Comparison of ENCODE assay signal across 1 cellular context in the genomic region with DNA sequence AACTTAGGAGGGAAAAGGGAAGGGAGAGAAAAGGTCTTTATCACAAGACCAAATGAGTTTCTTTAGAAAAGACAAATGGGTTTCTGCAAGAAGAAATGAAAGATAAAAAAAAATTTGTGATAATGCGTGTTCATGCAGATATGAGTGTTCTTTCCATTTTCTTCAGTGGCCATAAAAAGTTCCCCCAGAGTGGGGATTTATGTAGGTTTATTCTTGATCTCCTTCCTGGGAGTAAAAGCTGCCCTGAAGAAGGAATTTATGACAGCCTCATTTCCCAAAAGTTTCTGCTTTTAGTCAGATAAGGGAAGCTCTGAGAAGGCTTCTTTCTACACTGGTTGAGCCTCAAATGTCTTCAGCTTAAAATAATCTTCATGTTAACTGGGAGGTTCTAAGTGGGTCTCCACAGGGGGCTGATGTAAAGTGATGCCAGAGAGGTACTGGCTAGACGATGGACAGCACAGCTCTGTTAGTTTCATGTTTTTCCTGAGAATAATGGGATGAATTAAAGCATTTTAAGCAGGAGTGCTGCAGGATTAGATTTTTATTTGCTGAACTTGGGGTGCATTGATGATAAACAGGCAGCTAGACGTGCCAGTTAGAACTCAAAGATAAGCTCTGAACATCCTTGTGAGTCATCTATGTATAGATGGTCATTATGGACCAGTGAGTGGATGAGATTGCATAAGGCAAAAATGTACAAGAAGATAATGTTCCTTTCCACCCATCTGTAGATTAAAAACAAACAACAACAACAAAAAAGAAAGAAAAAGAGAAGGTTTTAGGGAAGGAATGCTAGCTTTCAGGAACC.
TF ChIP-seq lines count a peak whose summit lies in the region.

No MANE protein-coding gene starts in this region.

TF ChIP-seq in K562, 482 proteins besides CTCF, POLR2A, EP300 and RAD21 (continued from another document):
- TF ChIP-seq, protein P1, sequence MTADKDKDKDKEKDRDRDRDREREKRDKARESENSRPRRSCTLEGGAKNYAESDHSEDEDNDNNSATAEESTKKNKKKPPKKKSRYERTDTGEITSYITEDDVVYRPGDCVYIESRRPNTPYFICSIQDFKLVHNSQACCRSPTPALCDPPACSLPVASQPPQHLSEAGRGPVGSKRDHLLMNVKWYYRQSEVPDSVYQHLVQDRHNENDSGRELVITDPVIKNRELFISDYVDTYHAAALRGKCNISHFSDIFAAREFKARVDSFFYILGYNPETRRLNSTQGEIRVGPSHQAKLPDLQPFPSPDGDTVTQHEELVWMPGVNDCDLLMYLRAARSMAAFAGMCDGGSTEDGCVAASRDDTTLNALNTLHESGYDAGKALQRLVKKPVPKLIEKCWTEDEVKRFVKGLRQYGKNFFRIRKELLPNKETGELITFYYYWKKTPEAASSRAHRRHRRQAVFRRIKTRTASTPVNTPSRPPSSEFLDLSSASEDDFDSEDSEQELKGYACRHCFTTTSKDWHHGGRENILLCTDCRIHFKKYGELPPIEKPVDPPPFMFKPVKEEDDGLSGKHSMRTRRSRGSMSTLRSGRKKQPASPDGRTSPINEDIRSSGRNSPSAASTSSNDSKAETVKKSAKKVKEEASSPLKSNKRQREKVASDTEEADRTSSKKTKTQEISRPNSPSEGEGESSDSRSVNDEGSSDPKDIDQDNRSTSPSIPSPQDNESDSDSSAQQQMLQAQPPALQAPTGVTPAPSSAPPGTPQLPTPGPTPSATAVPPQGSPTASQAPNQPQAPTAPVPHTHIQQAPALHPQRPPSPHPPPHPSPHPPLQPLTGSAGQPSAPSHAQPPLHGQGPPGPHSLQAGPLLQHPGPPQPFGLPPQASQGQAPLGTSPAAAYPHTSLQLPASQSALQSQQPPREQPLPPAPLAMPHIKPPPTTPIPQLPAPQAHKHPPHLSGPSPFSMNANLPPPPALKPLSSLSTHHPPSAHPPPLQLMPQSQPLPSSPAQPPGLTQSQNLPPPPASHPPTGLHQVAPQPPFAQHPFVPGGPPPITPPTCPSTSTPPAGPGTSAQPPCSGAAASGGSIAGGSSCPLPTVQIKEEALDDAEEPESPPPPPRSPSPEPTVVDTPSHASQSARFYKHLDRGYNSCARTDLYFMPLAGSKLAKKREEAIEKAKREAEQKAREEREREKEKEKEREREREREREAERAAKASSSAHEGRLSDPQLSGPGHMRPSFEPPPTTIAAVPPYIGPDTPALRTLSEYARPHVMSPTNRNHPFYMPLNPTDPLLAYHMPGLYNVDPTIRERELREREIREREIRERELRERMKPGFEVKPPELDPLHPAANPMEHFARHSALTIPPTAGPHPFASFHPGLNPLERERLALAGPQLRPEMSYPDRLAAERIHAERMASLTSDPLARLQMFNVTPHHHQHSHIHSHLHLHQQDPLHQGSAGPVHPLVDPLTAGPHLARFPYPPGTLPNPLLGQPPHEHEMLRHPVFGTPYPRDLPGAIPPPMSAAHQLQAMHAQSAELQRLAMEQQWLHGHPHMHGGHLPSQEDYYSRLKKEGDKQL (CRISPR knock-in tag; IDR thresholded peaks at IDR 0.05; ENCODE audit: borderline replicate concordance), result no peak
- no peak for TF ChIP-seq SAFB (IDR thresholded peaks at IDR 0.05; ENCODE audit: borderline replicate concordance, low read depth, low read length)
- no peak for TF ChIP-seq ZNF253 (CRISPR knock-in tag; conservative IDR thresholded peaks at IDR 0.05)
- TF ChIP-seq MED1 (CRISPR knock-in tag; IDR thresholded peaks at IDR 0.05; ENCODE audit: borderline replicate concordance), result no peak
- TF ChIP-seq SMAD4 (CRISPR knock-in tag; conservative IDR thresholded peaks at IDR 0.05), result no peak
- no peak for TF ChIP-seq HNRNPH1 (optimal IDR thresholded peaks at IDR 0.05; ENCODE audit: low read depth, low read length)
- TF ChIP-seq, protein P2, sequence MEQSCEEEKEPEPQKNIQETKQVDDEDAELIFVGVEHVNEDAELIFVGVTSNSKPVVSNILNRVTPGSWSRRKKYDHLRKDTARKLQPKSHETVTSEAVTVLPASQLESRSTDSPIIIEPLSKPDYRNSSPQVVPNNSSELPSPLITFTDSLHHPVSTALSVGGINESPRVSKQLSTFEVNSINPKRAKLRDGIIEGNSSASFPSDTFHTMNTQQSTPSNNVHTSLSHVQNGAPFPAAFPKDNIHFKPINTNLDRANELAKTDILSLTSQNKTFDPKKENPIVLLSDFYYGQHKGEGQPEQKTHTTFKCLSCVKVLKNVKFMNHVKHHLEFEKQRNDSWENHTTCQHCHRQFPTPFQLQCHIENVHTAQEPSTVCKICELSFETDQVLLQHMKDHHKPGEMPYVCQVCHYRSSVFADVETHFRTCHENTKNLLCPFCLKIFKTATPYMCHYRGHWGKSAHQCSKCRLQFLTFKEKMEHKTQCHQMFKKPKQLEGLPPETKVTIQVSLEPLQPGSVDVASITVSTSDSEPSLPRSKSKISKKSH (CRISPR knock-in tag; IDR thresholded peaks at IDR 0.05), result no peak
- TF ChIP-seq JUND (IDR thresholded peaks at IDR 0.05; ENCODE audit: borderline replicate concordance, low read depth, low read length), result peak; percentile 85
- peak; percentile 70; the same call in 2 of the 3 replicates for TF ChIP-seq JUND (tag; IDR thresholded peaks at IDR 0.05; ENCODE audit: borderline replicate concordance, low read depth, low read length)
- no peak for TF ChIP-seq SIN3A (IDR thresholded peaks at IDR 0.05; ENCODE audit: borderline replicate concordance in 2 of 2, control insufficient read depth in 1 of 2, low read depth in 2 of 2, low read length in 2 of 2)
- peak; percentile 46 for TF ChIP-seq TAL1 (IDR thresholded peaks at IDR 0.05)
- TF ChIP-seq, protein P3, sequence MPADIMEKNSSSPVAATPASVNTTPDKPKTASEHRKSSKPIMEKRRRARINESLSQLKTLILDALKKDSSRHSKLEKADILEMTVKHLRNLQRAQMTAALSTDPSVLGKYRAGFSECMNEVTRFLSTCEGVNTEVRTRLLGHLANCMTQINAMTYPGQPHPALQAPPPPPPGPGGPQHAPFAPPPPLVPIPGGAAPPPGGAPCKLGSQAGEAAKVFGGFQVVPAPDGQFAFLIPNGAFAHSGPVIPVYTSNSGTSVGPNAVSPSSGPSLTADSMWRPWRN (IDR thresholded peaks at IDR 0.05; ENCODE audit: low read depth), result no peak
- peak; percentile 73; the same call in 1 of the 2 replicates for TF ChIP-seq SMARCA4 (IDR thresholded peaks at IDR 0.05)
- TF ChIP-seq MTF1 (CRISPR knock-in tag; IDR thresholded peaks at IDR 0.05; ENCODE audit: borderline replicate concordance), result no peak
- TF ChIP-seq ZKSCAN8 (CRISPR knock-in tag; IDR thresholded peaks at IDR 0.05), result no peak
- no peak for TF ChIP-seq ZNF134 (CRISPR knock-in tag; conservative IDR thresholded peaks at IDR 0.05)
- no peak for TF ChIP-seq TEAD2 (tag; IDR thresholded peaks at IDR 0.05)
- TF ChIP-seq XRCC3 (IDR thresholded peaks at IDR 0.05), result no peak
- peak; percentile 59 for TF ChIP-seq TCF3 (CRISPR knock-in tag; IDR thresholded peaks at IDR 0.05)
- TF ChIP-seq ZNF780A (CRISPR knock-in tag; IDR thresholded peaks at IDR 0.05), result no peak
- no peak for TF ChIP-seq ZFP30 (CRISPR knock-in tag; IDR thresholded peaks at IDR 0.05; ENCODE audit: borderline replicate concordance)
- TF ChIP-seq JUN (IDR thresholded peaks at IDR 0.05; ENCODE audit: borderline replicate concordance, low read depth, low read length), result peak; percentile 67; the same call in 1 of the 2 replicates
- TF ChIP-seq JUN (CRISPR knock-in tag; IDR thresholded peaks at IDR 0.05; ENCODE audit: borderline replicate concordance), result no peak
- TF ChIP-seq ARID1B (IDR thresholded peaks at IDR 0.05), result peak; percentile 79
